ENCODE assay signal across 13 cellular contexts in the genomic region with DNA sequence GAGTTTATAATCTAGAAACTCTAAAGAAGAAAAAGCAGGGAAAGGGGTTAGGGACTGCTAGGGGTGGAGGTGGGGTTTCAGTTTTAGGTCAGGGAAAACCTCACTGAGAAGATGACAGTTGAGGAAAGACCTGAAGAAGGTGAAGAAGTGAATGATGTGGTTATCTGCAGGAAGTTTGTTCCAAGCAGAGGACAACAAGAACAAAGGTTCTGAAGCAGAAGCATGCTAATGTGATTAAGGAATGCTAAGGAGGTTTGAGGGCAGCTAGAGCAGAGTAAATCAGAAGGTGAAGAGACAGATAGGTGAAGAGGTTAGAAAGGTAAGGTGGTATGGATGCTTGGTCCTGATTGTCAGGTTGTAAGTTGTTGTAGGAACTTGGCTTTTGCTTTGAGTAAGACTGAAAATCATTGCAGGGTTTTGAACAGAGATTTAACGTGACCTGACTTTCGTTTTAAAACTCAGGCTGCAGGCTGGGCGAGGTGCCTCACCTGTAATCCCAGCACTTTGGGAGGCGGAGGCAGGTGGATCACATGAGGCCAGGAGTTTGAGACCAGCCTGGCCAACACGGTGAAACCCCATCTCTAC. TPM values are rescaled to one million over a fixed set of nuclear protein-coding genes. Genes with fewer than 3 reads are reported as not detected.
DNase-seq lines count a peak whose midpoint lies in the region; ATAC-seq lines count a peak whose summit lies in the region.
"Had no signal": no experiment of that assay in that cellular context is flagged by ENCODE, and none has a peak within 500 bp of the region (broad histone marks: within the 10 kb centered on the region; RNA-seq: fewer than 3 reads in every experiment).

No MANE protein-coding gene starts in this region.

- no peaks in the 10 kb centered on the region for H3K27me3 Mint-ChIP-seq in T-helper 17 cell
- H3K27me3 Mint-ChIP-seq: brain had no signal

- DNase-seq in Right ventricle myocardium inferior (ENCODE audit: missing footprints) = peak; percentile 5
- no peak for DNase-seq in cardiac septum (ENCODE audit: low spot score)
- DNase-seq in T-helper 17 cell = no peak
- no peak for DNase-seq in NCI-H2029 treated with DMSO at 0.1 percent for 48 hours (lab: John Stamatoyannopoulos, UW)
- no peak for DNase-seq in pons (ENCODE audit: low spot score)
- no peak for DNase-seq in activated effector memory CD4-positive, alpha-beta T cell treated with anti-CD3 and anti-CD28 coated beads, Interleukin-2, amount 50 U/mL, for 16 hours
- DNase-seq: BE2C, left ventricle myocardium inferior, NCI-H1048, OCI-M1 had no signal

- peak overlapping the region; percentile 90 for H3K4me3 Mint-ChIP-seq in T-helper 17 cell

- H3K27ac Mint-ChIP-seq in T-helper 17 cell = peak overlapping the region; percentile 94

- ATAC-seq in Right ventricle myocardium inferior = no peak
- peak; percentile 62 for ATAC-seq in HG02678 (IDR thresholded peaks at IDR 0.05; ENCODE audit: unreplicated experiment)
- peak; percentile 55 for ATAC-seq in T-helper 17 cell
- ATAC-seq in HG02970 (IDR thresholded peaks at IDR 0.05; ENCODE audit: low FRiP score, unreplicated experiment) = no peak

- intact Hi-C loops in Right ventricle myocardium inferior (cut with DNase I) = no loop called here
- intact Hi-C loops in cardiac septum (cut with DNase I) = no loop called here

- H3K36me3 Mint-ChIP-seq in T-helper 17 cell (ENCODE audit: low read depth) = no peaks in the 10 kb centered on the region

- peaks cover 54% of the 10 kb centered on the region for H3K4me1 Mint-ChIP-seq in T-helper 17 cell

- no peaks in the 10 kb centered on the region for H3K9me3 ChIP-seq in T-helper 17 cell (ENCODE audit: control insufficient read depth, low read length, poor library complexity, severe bottlenecking)
- H3K9me3 ChIP-seq: BE2C, left ventricle myocardium inferior had no signal

RNA-seq across cellular contexts. Expression of gene OXSR1, which starts 8.6 kb away (rescaled TPM):
- total RNA-seq in Right ventricle myocardium inferior (24.6 TPM), cardiac septum (30.6 TPM), T-helper 17 cell (10 to 100 TPM; 39.8 to 51.9 TPM)

RNA-seq across cellular contexts. Expression of gene MYD88, which starts 35.5 kb away (rescaled TPM):
- 8.8 TPM for total RNA-seq in Right ventricle myocardium inferior
- 8.5 TPM for total RNA-seq in cardiac septum
- 10 to 100 TPM; 44.0 to 45.5 TPM for total RNA-seq in T-helper 17 cell

RNA-seq across cellular contexts. Expression of gene ACAA1, which starts 37.0 kb away (rescaled TPM):
- 116 TPM for total RNA-seq in Right ventricle myocardium inferior
- total RNA-seq in cardiac septum = 86.8 TPM
- total RNA-seq in T-helper 17 cell = 10 to 100 TPM; 78.2 to 79.3 TPM

Comparison
In these comparisons a context has a peak if more than half of its experiments do, and no peak if none do; other contexts are left out.
1. ATAC-seq: peak in HG02678 (single experiment) and T-helper 17 cell (single experiment); none in Right ventricle myocardium inferior (single experiment) and HG02970 (single experiment).